In the genomic region with DNA sequence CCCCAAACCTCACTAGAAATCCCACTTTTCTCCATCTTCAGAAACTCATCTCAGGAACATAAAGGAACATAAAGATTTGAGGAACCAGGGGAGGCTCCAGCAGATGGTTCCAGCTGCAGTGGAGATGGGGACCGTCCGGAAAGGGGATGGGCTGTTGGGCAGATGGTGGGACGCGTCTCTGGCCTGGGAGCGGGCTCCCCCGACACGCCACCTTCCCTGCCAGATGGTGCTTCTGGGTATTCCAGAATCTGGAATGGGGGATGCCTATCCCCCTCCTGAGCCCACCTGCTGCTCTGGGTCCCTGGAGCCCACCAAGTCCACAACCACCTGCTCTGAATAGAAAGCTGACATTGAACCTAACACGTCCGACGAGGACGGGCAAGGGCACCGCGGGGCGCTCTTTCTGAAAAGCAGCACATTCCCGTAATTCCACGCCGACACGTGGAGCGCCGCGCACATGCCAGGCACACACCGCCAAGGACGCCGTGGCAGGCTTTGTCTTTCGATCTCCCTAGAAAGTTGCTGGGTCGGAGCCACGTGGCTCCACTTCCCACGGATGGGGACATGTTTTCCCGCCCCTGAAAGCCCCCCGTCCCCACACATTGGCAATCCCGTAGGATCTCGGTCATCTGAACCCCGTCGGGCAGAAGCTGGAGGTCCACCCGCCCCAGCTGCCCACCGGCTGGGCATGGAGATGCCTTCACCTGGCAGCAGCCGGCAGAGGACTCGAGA, we compare ENCODE assay signal across 1 cellular context.
TF ChIP-seq lines count a peak whose summit lies in the region.

No MANE protein-coding gene starts in this region.

TF ChIP-seq in HepG2, 621 proteins besides CTCF, POLR2A, EP300 and RAD21:
- TF ChIP-seq ZNF784 (CRISPR knock-in tag; IDR thresholded peaks at IDR 0.05; ENCODE audit: borderline replicate concordance) (no peak), ZNF687 (CRISPR knock-in tag; IDR thresholded peaks at IDR 0.05) (0 out of 2 replicates have a peak, but pooled peaks have one; percentile 7)
